1 cellular context compared by ENCODE assay signal in the genomic region with DNA sequence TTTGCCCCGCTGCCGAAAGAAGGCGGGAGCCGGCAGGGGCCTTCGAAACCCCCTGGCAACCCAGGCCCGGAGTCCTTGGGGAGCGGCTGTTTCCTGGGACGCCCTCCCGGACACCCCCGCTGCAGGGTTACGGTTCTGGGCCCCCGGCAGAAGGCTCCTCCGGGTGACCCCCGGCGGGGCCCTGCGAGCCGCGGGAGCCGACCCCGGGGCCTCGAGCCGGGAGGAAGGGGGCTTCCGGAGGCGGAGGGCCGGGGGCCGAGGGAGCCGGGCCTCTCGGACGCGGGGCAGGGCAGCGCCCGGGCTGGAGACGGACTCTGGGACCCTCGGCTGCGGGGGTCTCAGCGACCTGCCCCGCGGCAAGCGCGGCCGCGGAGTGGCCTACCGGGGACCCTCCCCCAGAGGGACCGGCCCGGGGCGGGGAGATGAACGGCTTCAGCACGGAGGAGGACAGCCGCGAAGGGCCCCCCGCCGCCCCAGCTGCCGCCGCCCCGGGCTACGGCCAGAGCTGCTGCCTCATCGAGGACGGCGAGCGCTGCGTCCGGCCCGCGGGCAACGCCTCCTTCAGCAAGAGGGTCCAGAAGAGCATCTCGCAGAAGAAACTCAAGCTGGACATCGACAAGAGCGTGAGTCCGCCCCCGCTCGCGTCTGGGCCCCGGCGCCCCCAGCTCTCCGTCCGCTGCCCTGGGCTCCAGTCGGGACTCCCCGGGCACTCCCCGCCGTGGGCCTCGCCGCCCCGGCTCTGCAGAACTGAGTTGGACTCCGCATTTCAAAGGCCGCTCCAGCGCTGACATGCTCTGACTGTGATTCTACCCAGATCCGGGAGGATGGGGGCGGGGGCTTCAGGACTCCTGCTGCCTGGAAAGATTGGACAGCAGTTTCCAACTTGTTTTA.
A peak's percentile ranks its signal among the peaks of the same experiment; 100 is the strongest.
TF ChIP-seq lines count a peak whose summit lies in the region.

No MANE protein-coding gene starts in this region.

TF ChIP-seq in HepG2, 621 proteins besides CTCF, POLR2A, EP300 and RAD21 (continues in another document):
- 0 out of 2 replicates have a peak, but pooled peaks have one; percentile 12 for TF ChIP-seq ZNF564 (CRISPR knock-in tag; IDR thresholded peaks at IDR 0.05)
- TF ChIP-seq ZBTB33 (CRISPR knock-in tag; IDR thresholded peaks at IDR 0.05), result no peak
- TF ChIP-seq DMAP1 (CRISPR knock-in tag; IDR thresholded peaks at IDR 0.05), result no peak
- no peak for TF ChIP-seq GLI4 (CRISPR knock-in tag; IDR thresholded peaks at IDR 0.05; ENCODE audit: borderline replicate concordance)
- TF ChIP-seq SCMH1 (CRISPR knock-in tag; IDR thresholded peaks at IDR 0.05; ENCODE audit: borderline replicate concordance), result no peak
- no peak for TF ChIP-seq ZNF556 (CRISPR knock-in tag; IDR thresholded peaks at IDR 0.05; ENCODE audit: borderline replicate concordance)
- TF ChIP-seq RFX5 (IDR thresholded peaks at IDR 0.05; ENCODE audit: low read depth, low read length), result no peak
- TF ChIP-seq, protein P1, sequence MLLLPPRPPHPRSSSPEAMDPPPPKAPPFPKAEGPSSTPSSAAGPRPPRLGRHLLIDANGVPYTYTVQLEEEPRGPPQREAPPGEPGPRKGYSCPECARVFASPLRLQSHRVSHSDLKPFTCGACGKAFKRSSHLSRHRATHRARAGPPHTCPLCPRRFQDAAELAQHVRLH (CRISPR knock-in tag; IDR thresholded peaks at IDR 0.05; ENCODE audit: borderline replicate concordance, low read depth), result no peak
- no peak for TF ChIP-seq ARID3A (IDR thresholded peaks at IDR 0.05; ENCODE audit: low read depth, low read length)
- no peak for TF ChIP-seq ZNF101 (CRISPR knock-in tag; IDR thresholded peaks at IDR 0.05; ENCODE audit: borderline replicate concordance, low read depth)
- no peak for TF ChIP-seq ZNF264 (CRISPR knock-in tag; IDR thresholded peaks at IDR 0.05)
- TF ChIP-seq U2AF1 (optimal IDR thresholded peaks at IDR 0.05; ENCODE audit: low read depth, low read length), result no peak
- no peak for TF ChIP-seq ZNF777 (CRISPR knock-in tag; IDR thresholded peaks at IDR 0.05)
- no peak for TF ChIP-seq MLXIP (CRISPR knock-in tag; IDR thresholded peaks at IDR 0.05; ENCODE audit: borderline replicate concordance)
- no peak for TF ChIP-seq ZNF10 (CRISPR knock-in tag; IDR thresholded peaks at IDR 0.05; ENCODE audit: borderline replicate concordance, low read depth)
- TF ChIP-seq TBL1XR1 (IDR thresholded peaks at IDR 0.05; ENCODE audit: borderline replicate concordance, low read length, partially characterized antibody), result no peak
- TF ChIP-seq ZNF83 (CRISPR knock-in tag; IDR thresholded peaks at IDR 0.05; ENCODE audit: borderline replicate concordance), result no peak
- TF ChIP-seq SIN3B (IDR thresholded peaks at IDR 0.05; ENCODE audit: low read length), result no peak
- no peak for TF ChIP-seq ZNF747 (CRISPR knock-in tag; IDR thresholded peaks at IDR 0.05; ENCODE audit: borderline replicate concordance)
- TF ChIP-seq ATF7-NPFF (CRISPR knock-in tag; IDR thresholded peaks at IDR 0.05; ENCODE audit: low read depth), result no peak
- TF ChIP-seq ZSCAN22 (CRISPR knock-in tag; IDR thresholded peaks at IDR 0.05), result no peak
- peak; percentile 71 for TF ChIP-seq ZFX (CRISPR knock-in tag; IDR thresholded peaks at IDR 0.05; ENCODE audit: low read depth)
- no peak for TF ChIP-seq NFIC (IDR thresholded peaks at IDR 0.05; ENCODE audit: low read length)
- TF ChIP-seq NCOA5 (CRISPR knock-in tag; IDR thresholded peaks at IDR 0.05), result no peak
- TF ChIP-seq, protein P2, sequence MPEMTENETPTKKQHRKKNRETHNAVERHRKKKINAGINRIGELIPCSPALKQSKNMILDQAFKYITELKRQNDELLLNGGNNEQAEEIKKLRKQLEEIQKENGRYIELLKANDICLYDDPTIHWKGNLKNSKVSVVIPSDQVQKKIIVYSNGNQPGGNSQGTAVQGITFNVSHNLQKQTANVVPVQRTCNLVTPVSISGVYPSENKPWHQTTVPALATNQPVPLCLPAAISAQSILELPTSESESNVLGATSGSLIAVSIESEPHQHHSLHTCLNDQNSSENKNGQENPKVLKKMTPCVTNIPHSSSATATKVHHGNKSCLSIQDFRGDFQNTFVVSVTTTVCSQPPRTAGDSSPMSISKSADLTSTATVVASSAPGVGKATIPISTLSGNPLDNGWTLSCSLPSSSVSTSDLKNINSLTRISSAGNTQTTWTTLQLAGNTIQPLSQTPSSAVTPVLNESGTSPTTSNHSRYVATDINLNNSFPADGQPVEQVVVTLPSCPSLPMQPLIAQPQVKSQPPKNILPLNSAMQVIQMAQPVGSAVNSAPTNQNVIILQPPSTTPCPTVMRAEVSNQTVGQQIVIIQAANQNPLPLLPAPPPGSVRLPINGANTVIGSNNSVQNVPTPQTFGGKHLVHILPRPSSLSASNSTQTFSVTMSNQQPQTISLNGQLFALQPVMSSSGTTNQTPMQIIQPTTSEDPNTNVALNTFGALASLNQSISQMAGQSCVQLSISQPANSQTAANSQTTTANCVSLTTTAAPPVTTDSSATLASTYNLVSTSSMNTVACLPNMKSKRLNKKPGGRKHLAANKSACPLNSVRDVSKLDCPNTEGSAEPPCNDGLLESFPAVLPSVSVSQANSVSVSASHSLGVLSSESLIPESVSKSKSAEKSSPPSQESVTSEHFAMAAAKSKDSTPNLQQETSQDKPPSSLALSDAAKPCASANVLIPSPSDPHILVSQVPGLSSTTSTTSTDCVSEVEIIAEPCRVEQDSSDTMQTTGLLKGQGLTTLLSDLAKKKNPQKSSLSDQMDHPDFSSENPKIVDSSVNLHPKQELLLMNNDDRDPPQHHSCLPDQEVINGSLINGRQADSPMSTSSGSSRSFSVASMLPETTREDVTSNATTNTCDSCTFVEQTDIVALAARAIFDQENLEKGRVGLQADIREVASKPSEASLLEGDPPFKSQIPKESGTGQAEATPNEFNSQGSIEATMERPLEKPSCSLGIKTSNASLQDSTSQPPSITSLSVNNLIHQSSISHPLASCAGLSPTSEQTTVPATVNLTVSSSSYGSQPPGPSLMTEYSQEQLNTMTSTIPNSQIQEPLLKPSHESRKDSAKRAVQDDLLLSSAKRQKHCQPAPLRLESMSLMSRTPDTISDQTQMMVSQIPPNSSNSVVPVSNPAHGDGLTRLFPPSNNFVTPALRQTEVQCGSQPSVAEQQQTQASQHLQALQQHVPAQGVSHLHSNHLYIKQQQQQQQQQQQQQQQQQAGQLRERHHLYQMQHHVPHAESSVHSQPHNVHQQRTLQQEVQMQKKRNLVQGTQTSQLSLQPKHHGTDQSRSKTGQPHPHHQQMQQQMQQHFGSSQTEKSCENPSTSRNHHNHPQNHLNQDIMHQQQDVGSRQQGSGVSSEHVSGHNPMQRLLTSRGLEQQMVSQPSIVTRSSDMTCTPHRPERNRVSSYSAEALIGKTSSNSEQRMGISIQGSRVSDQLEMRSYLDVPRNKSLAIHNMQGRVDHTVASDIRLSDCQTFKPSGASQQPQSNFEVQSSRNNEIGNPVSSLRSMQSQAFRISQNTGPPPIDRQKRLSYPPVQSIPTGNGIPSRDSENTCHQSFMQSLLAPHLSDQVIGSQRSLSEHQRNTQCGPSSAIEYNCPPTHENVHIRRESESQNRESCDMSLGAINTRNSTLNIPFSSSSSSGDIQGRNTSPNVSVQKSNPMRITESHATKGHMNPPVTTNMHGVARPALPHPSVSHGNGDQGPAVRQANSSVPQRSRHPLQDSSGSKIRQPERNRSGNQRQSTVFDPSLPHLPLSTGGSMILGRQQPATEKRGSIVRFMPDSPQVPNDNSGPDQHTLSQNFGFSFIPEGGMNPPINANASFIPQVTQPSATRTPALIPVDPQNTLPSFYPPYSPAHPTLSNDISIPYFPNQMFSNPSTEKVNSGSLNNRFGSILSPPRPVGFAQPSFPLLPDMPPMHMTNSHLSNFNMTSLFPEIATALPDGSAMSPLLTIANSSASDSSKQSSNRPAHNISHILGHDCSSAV (CRISPR knock-in tag; IDR thresholded peaks at IDR 0.05; ENCODE audit: borderline replicate concordance), result no peak
- peak; percentile 64; the same call in 1 of the 2 replicates for TF ChIP-seq GABPB1 (CRISPR knock-in tag; IDR thresholded peaks at IDR 0.05)
- 0 out of 2 replicates have a peak, but pooled peaks have one; percentile 12 for TF ChIP-seq ZNF263 (CRISPR knock-in tag; IDR thresholded peaks at IDR 0.05)
- TF ChIP-seq BHLHE40 (IDR thresholded peaks at IDR 0.05; ENCODE audit: low read length), result no peak
- TF ChIP-seq TOE1 (CRISPR knock-in tag; IDR thresholded peaks at IDR 0.05), result no peak
- TF ChIP-seq PRPF4 (IDR thresholded peaks at IDR 0.05; ENCODE audit: low read depth, low read length, poor library complexity, severe bottlenecking), result no peak
- TF ChIP-seq TBX3 (IDR thresholded peaks at IDR 0.05; ENCODE audit: borderline replicate concordance), result no peak
- TF ChIP-seq, protein P3, sequence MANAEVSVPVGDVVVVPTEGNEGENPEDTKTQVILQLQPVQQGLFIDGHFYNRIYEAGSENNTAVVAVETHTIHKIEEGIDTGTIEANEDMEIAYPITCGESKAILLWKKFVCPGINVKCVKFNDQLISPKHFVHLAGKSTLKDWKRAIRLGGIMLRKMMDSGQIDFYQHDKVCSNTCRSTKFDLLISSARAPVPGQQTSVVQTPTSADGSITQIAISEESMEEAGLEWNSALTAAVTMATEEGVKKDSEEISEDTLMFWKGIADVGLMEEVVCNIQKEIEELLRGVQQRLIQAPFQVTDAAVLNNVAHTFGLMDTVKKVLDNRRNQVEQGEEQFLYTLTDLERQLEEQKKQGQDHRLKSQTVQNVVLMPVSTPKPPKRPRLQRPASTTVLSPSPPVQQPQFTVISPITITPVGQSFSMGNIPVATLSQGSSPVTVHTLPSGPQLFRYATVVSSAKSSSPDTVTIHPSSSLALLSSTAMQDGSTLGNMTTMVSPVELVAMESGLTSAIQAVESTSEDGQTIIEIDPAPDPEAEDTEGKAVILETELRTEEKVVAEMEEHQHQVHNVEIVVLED (CRISPR knock-in tag; IDR thresholded peaks at IDR 0.05; ENCODE audit: borderline replicate concordance), result no peak
- TF ChIP-seq MTF2 (CRISPR knock-in tag; IDR thresholded peaks at IDR 0.05; ENCODE audit: borderline replicate concordance), result no peak
- TF ChIP-seq, protein P4, sequence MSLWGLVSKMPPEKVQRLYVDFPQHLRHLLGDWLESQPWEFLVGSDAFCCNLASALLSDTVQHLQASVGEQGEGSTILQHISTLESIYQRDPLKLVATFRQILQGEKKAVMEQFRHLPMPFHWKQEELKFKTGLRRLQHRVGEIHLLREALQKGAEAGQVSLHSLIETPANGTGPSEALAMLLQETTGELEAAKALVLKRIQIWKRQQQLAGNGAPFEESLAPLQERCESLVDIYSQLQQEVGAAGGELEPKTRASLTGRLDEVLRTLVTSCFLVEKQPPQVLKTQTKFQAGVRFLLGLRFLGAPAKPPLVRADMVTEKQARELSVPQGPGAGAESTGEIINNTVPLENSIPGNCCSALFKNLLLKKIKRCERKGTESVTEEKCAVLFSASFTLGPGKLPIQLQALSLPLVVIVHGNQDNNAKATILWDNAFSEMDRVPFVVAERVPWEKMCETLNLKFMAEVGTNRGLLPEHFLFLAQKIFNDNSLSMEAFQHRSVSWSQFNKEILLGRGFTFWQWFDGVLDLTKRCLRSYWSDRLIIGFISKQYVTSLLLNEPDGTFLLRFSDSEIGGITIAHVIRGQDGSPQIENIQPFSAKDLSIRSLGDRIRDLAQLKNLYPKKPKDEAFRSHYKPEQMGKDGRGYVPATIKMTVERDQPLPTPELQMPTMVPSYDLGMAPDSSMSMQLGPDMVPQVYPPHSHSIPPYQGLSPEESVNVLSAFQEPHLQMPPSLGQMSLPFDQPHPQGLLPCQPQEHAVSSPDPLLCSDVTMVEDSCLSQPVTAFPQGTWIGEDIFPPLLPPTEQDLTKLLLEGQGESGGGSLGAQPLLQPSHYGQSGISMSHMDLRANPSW (CRISPR knock-in tag; IDR thresholded peaks at IDR 0.05; ENCODE audit: borderline replicate concordance), result no peak
